In the genomic region with DNA sequence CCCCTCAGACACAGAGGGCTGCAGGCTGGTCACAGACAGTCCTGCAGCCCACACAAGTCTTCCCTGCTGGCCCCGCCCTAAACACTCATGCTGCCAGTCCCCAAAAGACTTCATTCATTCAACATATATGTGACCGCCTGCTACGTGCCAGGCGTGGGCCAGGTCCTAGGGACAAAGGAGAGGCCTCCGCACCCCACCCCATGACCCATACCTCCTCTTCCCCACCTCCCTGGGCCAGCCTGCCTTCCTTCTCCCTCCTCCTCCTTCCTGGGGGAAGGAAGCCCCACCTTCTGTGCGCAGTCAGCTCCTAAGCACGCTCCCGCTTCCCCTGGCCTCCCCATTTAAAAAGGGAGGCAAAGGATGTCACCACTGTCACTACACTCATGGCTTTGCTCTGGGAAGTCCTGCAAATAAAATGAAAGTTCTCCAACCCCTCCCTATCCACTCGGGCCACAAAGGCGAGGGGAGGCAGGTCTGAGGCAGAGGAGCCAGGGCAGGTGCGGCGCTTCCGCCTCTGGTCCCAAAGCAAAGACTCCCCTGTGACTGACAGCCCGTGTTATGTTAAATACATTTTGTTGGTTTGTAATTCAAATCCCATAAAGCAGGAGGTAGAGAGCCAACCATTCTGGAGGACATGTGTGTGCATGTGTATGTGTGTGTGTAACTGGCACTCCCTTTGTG, we compare ENCODE assay signal across 11 cellular contexts. TPM values are rescaled to one million over a fixed set of nuclear protein-coding genes. Genes with fewer than 3 reads are reported as not detected.
DNase-seq lines count a peak whose midpoint lies in the region; ATAC-seq, FAIRE-seq and TF ChIP-seq lines count a peak whose summit lies in the region.
"Had no signal": no experiment of that assay in that cellular context is flagged by ENCODE, and none has a peak within 500 bp of the region (broad histone marks: within the 10 kb centered on the region; RNA-seq: fewer than 3 reads in every experiment).

No MANE protein-coding gene starts in this region.

- H3K4me3 Mint-ChIP-seq in HFFc6, result peak overlapping the region; percentile 53
- peak overlapping the region; percentile 46 for H3K4me3 Mint-ChIP-seq in dendritic cell treated with granulocyte-macrophage colony-stimulating factor and Interleukin-4, amounts not matched to agents 40 ng/mL and 50 ng/mL, for 4 days
- peak overlapping the region; percentile 56 to 84 (median 77) for H3K4me3 Mint-ChIP-seq in naive thymus-derived CD8-positive, alpha-beta T cell

- no peaks in the 10 kb centered on the region; the same call in 1 of the 2 replicates for H3K27me3 Mint-ChIP-seq in HFFc6 (ENCODE audit: insufficient read depth)
- peaks cover 28% of the 10 kb centered on the region for H3K27me3 Mint-ChIP-seq in dendritic cell treated with granulocyte-macrophage colony-stimulating factor and Interleukin-4, amounts not matched to agents 40 ng/mL and 50 ng/mL, for 4 days
- no peaks in the 10 kb centered on the region for H3K27me3 Mint-ChIP-seq in naive thymus-derived CD8-positive, alpha-beta T cell

- no peaks in the 10 kb centered on the region for H3K36me3 Mint-ChIP-seq in HFFc6 (ENCODE audit: low read depth)
- peaks cover 7% of the 10 kb centered on the region for H3K36me3 Mint-ChIP-seq in dendritic cell treated with granulocyte-macrophage colony-stimulating factor and Interleukin-4, amounts not matched to agents 40 ng/mL and 50 ng/mL, for 4 days (ENCODE audit: low read depth)
- H3K36me3 Mint-ChIP-seq in naive thymus-derived CD8-positive, alpha-beta T cell, result no peaks in the 10 kb centered on the region

- no peak for FAIRE-seq in GM12892 (lab: Jason Lieb, UNC)

- no peaks in the 10 kb centered on the region for H3K9me3 Mint-ChIP-seq in HFFc6
- no peaks in the 10 kb centered on the region for H3K9me3 Mint-ChIP-seq in dendritic cell treated with granulocyte-macrophage colony-stimulating factor and Interleukin-4, amounts not matched to agents 40 ng/mL and 50 ng/mL, for 4 days
- H3K9me3 Mint-ChIP-seq in naive thymus-derived CD8-positive, alpha-beta T cell, result no peaks in the 10 kb centered on the region

- POLR2A ChIA-PET in naive thymus-derived CD8-positive, alpha-beta T cell (lab: Charles Lee), result interaction anchor here (1.7 kb wide), 1 partner anchor 9 kb away, joined by 6 read pairs; a partner anchor contains a TSS

- H3K27ac Mint-ChIP-seq in HFFc6, result 0 out of 2 replicates have a peak overlapping the region, but pooled peaks have one; percentile 9
- no peak overlapping the region for H3K27ac Mint-ChIP-seq in dendritic cell treated with granulocyte-macrophage colony-stimulating factor and Interleukin-4, amounts not matched to agents 40 ng/mL and 50 ng/mL, for 4 days
- H3K27ac Mint-ChIP-seq in naive thymus-derived CD8-positive, alpha-beta T cell, result peak overlapping the region in 6 of 10 donors; percentile 39 to 81 (median 69)

- TF ChIP-seq POLR2A in GM12892 (IDR thresholded peaks at IDR 0.05; ENCODE audit: low read depth, low read length), result no peak

- intact Hi-C loops in dendritic cell treated with granulocyte-macrophage colony-stimulating factor and Interleukin-4, amounts not matched to agents 40 ng/mL and 50 ng/mL, for 4 days (cut with micrococcal nuclease), result no loop called here

- DNase-seq in COLO668 (lab: John Stamatoyannopoulos, UW; ENCODE audit: unreplicated experiment), result peak; percentile 33
- no peak for DNase-seq in HFFc6
- no peak for DNase-seq in naive thymus-derived CD8-positive, alpha-beta T cell
- no peak for DNase-seq in GM12892 (ENCODE audit: insufficient read length)
- DNase-seq: GDM1, NCI-H1092 had no signal

- no peak for TF ChIP-seq CTCF in HFFc6 (IDR thresholded peaks at IDR 0.05)

- ATAC-seq in naive thymus-derived CD8-positive, alpha-beta T cell, result peak; percentile 21 to 41
- ATAC-seq in HG02973 (IDR thresholded peaks at IDR 0.05; ENCODE audit: unreplicated experiment) (no peak), HG03039 (IDR thresholded peaks at IDR 0.05; ENCODE audit: unreplicated experiment) (no peak)

- peaks cover 12% of the 10 kb centered on the region for H3K4me1 Mint-ChIP-seq in HFFc6 (ENCODE audit: low read depth)
- H3K4me1 Mint-ChIP-seq in dendritic cell treated with granulocyte-macrophage colony-stimulating factor and Interleukin-4, amounts not matched to agents 40 ng/mL and 50 ng/mL, for 4 days (ENCODE audit: low read depth), result peaks cover 13% of the 10 kb centered on the region
- peaks cover 14 to 29% (median 23%) of the 10 kb centered on the region in 4 donors for H3K4me1 Mint-ChIP-seq in naive thymus-derived CD8-positive, alpha-beta T cell

RNA-seq across cellular contexts. Expression of a gene that starts 9.0 kb away (rescaled TPM):
- total RNA-seq in HFFc6 (2021; fragmentation: NEBNext Ultra II Directional; extraction: Animal tissue kit (Norgen Biotek cat#: 25700)), result 1 to 10 TPM; 1.1 to 2.8 (median 1.6) TPM
- under 1 TPM; 0.26 to 0.30 TPM for total RNA-seq in naive thymus-derived CD8-positive, alpha-beta T cell
- polyA plus RNA-seq in naive thymus-derived CD8-positive, alpha-beta T cell, result under 1 TPM in 2 of 3 donors, not detected in 1; 0.34 to 0.48 TPM
- 0.40 TPM for polyA plus RNA-seq in GM12892 (2012; ENCODE audit: missing spikeins)

RNA-seq across cellular contexts. Expression of a gene that starts 9.3 kb away (rescaled TPM):
- total RNA-seq in HFFc6 (2021; fragmentation: NEBNext Ultra II Directional; extraction: Animal tissue kit (Norgen Biotek cat#: 25700)), result 10 to 100 TPM; 16.7 to 23.1 (median 19.7) TPM
- 10 to 100 TPM; 31.5 to 37.0 TPM for total RNA-seq in naive thymus-derived CD8-positive, alpha-beta T cell
- 1 to 10 TPM; 4.3 to 9.0 (median 4.5) TPM for polyA plus RNA-seq in naive thymus-derived CD8-positive, alpha-beta T cell
- polyA plus RNA-seq in GM12892 (2012; ENCODE audit: missing spikeins), result 6.8 TPM

RNA-seq across cellular contexts. Expression of a gene that starts 23.6 kb away (rescaled TPM):
- total RNA-seq in HFFc6 (2021; fragmentation: NEBNext Ultra II Directional; extraction: Animal tissue kit (Norgen Biotek cat#: 25700)), result 10 to 100 TPM in 4 of 6 experiments, 1 to 10 TPM in 2; 8.9 to 13.4 (median 10.4) TPM
- total RNA-seq in naive thymus-derived CD8-positive, alpha-beta T cell, result 10 to 100 TPM; 29.1 to 34.7 TPM
- 10 to 100 TPM; 14.3 to 17.3 (median 16.8) TPM for polyA plus RNA-seq in naive thymus-derived CD8-positive, alpha-beta T cell
- polyA plus RNA-seq in GM12892 (2012; ENCODE audit: missing spikeins), result 3.0 TPM

RNA-seq across cellular contexts. Expression of a gene that starts 44.8 kb away (rescaled TPM):
- total RNA-seq in HFFc6 (2021; fragmentation: NEBNext Ultra II Directional; extraction: Animal tissue kit (Norgen Biotek cat#: 25700)), result not detected
- total RNA-seq in naive thymus-derived CD8-positive, alpha-beta T cell, result not detected
- polyA plus RNA-seq in naive thymus-derived CD8-positive, alpha-beta T cell, result not detected
- not detected for polyA plus RNA-seq in GM12892 (2012; ENCODE audit: missing spikeins)
- total RNA-seq: posterior vena cava had no signal
- polyA plus RNA-seq: adipose tissue had no signal

RNA-seq across cellular contexts. Expression of a gene that starts 50.0 kb away (rescaled TPM):
- 10 to 100 TPM; 33.2 to 41.8 (median 34.3) TPM for total RNA-seq in HFFc6 (2021; fragmentation: NEBNext Ultra II Directional; extraction: Animal tissue kit (Norgen Biotek cat#: 25700))
- 10 to 100 TPM; 56.7 to 59.3 TPM for total RNA-seq in naive thymus-derived CD8-positive, alpha-beta T cell
- polyA plus RNA-seq in naive thymus-derived CD8-positive, alpha-beta T cell, result 100 to 1,000 TPM in 2 of 3 donors, 10 to 100 TPM in 1; 90.0 to 131 (median 119) TPM
- 13.5 TPM for polyA plus RNA-seq in GM12892 (2012; ENCODE audit: missing spikeins)

Comparison
In these comparisons a context has a peak if more than half of its experiments do, and no peak if none do; other contexts are left out.
1. ATAC-seq: peak in naive thymus-derived CD8-positive, alpha-beta T cell (2 of 2); none in HG02973 (single experiment) and HG03039 (single experiment).
2. Peak in every context shown above with its lines, with median percentiles within 50 percentile points of each other: H3K4me3 Mint-ChIP-seq.